In genomic region chr2:236888766-236889035, GRCh38 we compare ENCODE assay signal across 1 cellular context.
TF ChIP-seq lines count a peak whose summit lies in the region.

No MANE protein-coding gene starts in this region.

TF ChIP-seq in IMR-90, 13 proteins besides CTCF, POLR2A, EP300 and RAD21 (continued from another document):
- TF ChIP-seq RFX5 (IDR thresholded peaks at IDR 0.05; ENCODE audit: low read depth, low read length) (no peak), BHLHE40 (IDR thresholded peaks at IDR 0.05; ENCODE audit: low read depth, low read length) (no peak), MXI1 (IDR thresholded peaks at IDR 0.05; ENCODE audit: borderline replicate concordance, low read depth, low read length) (no peak), RCOR1 (IDR thresholded peaks at IDR 0.05; ENCODE audit: insufficient replicate concordance, low read length) (no peak), CHD1 (IDR thresholded peaks at IDR 0.05; ENCODE audit: low read depth, low read length) (no peak), FOS (IDR thresholded peaks at IDR 0.05; ENCODE audit: low read depth, low read length) (no peak), SMC3 (IDR thresholded peaks at IDR 0.05; ENCODE audit: low read depth, low read length) (no peak), USF2 (IDR thresholded peaks at IDR 0.05; ENCODE audit: low read depth, low read length) (no peak), MAFK (IDR thresholded peaks at IDR 0.05; ENCODE audit: low read depth, low read length) (no peak), MAZ (IDR thresholded peaks at IDR 0.05; ENCODE audit: borderline replicate concordance, low read depth, low read length) (no peak)
- TF ChIP-seq, protein P1, sequence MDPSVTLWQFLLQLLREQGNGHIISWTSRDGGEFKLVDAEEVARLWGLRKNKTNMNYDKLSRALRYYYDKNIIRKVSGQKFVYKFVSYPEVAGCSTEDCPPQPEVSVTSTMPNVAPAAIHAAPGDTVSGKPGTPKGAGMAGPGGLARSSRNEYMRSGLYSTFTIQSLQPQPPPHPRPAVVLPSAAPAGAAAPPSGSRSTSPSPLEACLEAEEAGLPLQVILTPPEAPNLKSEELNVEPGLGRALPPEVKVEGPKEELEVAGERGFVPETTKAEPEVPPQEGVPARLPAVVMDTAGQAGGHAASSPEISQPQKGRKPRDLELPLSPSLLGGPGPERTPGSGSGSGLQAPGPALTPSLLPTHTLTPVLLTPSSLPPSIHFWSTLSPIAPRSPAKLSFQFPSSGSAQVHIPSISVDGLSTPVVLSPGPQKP (IDR thresholded peaks at IDR 0.05; ENCODE audit: borderline replicate concordance, low read depth, low read length), result no peak
TF ChIP-seq in IMR-90: peak in this region for 0.
